In genomic region chr2:222351035-222351434, GRCh38 we compare ENCODE assay signal across 31 cellular contexts. TPM values are rescaled to one million over a fixed set of nuclear protein-coding genes. Genes with fewer than 3 reads are reported as not detected.
"Had no signal": no experiment of that assay in that cellular context is flagged by ENCODE, and none has a peak within 500 bp of the region (broad histone marks: within the 10 kb centered on the region; RNA-seq: fewer than 3 reads in every experiment).

No MANE protein-coding gene starts in this region.

- H3K4me3 ChIP-seq: neural progenitor cell, ovary, psoas muscle, skin epidermis, stomach, thoracic aorta, thyroid gland, tibial nerve, upper lobe of left lung, vagina had no signal

- H3K79me2 ChIP-seq: parathyroid adenoma had no signal

- H3K27me3 ChIP-seq: neural progenitor cell, ovary, stomach, thyroid gland, tibial nerve, upper lobe of left lung, vagina had no signal

- H3K36me3 ChIP-seq: neural progenitor cell, ovary, stomach, thoracic aorta, thyroid gland, tibial nerve, upper lobe of left lung, vagina had no signal

- H3K4me2 ChIP-seq: neural progenitor cell had no signal

- H2AFZ ChIP-seq: neural progenitor cell, parathyroid adenoma had no signal

- H3K27ac ChIP-seq: neural progenitor cell, ovary, parathyroid adenoma, psoas muscle, skin epidermis, stomach, thoracic aorta, thyroid gland, tibial nerve, upper lobe of left lung, vagina had no signal

- FAIRE-seq: urothelium cell line had no signal

- H3K4me1 ChIP-seq: parathyroid adenoma, psoas muscle, stomach, tibial nerve, upper lobe of left lung, vagina had no signal

- DNase-seq: naive thymus-derived CD4-positive, alpha-beta T cell; natural killer cell; occipital lobe; ovary; posterior cingulate gyrus; psoas muscle; right cardiac atrium; stimulated activated CD4-positive, alpha-beta T cell treated with anti-CD3 and anti-CD28 coated beads, Interleukin-15, amount 100 ng/mL, for 24 hours; stimulated activated CD4-positive, alpha-beta T cell treated with anti-CD3 and anti-CD28 coated beads, Interleukin-2, amount 100 ng/mL, for 24 hours; stimulated activated CD4-positive, alpha-beta T cell treated with anti-CD3 and anti-CD28 coated beads, Interleukin-2, amount 100 ng/mL, for 48 hours; stimulated activated CD4-positive, alpha-beta T cell treated with anti-CD3 and anti-CD28 coated beads, Interleukin-4, amount 100 ng/mL, for 24 hours; stimulated activated naive B cell treated with anti-CD40 and anti-IgM and Interleukin-4, amounts not matched to agents 10 μg/mL and 1 μg/mL and 100 μg/mL, for 72 hours; stimulated activated naive CD4-positive, alpha-beta T cell treated with Interleukin-2 at 50 U/mL for 16 hours; stomach; thyroid gland; trophoblast cell; upper lobe of left lung had no signal

- H3K9me3 ChIP-seq: ovary, thyroid gland, vagina had no signal

- H3K9ac ChIP-seq: neural progenitor cell, parathyroid adenoma had no signal

- ATAC-seq: naive thymus-derived CD4-positive, alpha-beta T cell; natural killer cell; psoas muscle; right cardiac atrium; sciatic nerve; stimulated activated effector memory CD8-positive, alpha-beta T cell treated with anti-CD3 and anti-CD28 coated beads, Interleukin-12 subunit alpha, Interleukin-12 subunit beta, amount 100 ng/mL, for 72 hours; stimulated activated naive B cell treated with anti-CD40 and anti-IgM and Interleukin-4, amounts not matched to agents 10 μg/mL and 1 μg/mL and 100 μg/mL, for 72 hours had no signal

RNA-seq across cellular contexts. Expression of gene PAX3, which starts 52.2 kb away (rescaled TPM):
- total RNA-seq: naive thymus-derived CD4-positive, alpha-beta T cell; natural killer cell; osteoblast; ovary; progenitor cell of endocrine pancreas; renal cortical epithelial cell; sciatic nerve; stomach; thoracic aorta; thyroid gland; tibial nerve; ureter; vagina had no signal
- polyA plus RNA-seq: naive thymus-derived CD4-positive, alpha-beta T cell; neural cell; ovary; stomach had no signal
